Comparison of ENCODE assay signal across 11 cellular contexts in genomic region chr14:72736348-72736747, GRCh38.
DNase-seq lines count a peak whose midpoint lies in the region; ATAC-seq and TF ChIP-seq lines count a peak whose summit lies in the region.
"Had no signal": no experiment of that assay in that cellular context is flagged by ENCODE, and none has a peak within 500 bp of the region (broad histone marks: within the 10 kb centered on the region; RNA-seq: fewer than 3 reads in every experiment).

No MANE protein-coding gene starts in this region.

- H3K4me3 ChIP-seq in BJ (ENCODE audit: low read depth, low read length), result no peak overlapping the region
- H3K4me3 ChIP-seq in HFF-Myc (replicated peaks; ENCODE audit: low read depth, low read length), result no peak overlapping the region
- H3K4me3 ChIP-seq: heart right ventricle had no signal

- CTCF ChIA-PET in BJ (lab: Yijun Ruan, JAX), result interaction anchor here (0.5 to 4.0 kb wide), 6 partner anchors 12 to 217 kb away, joined by 3 to 12 read pairs (median 4); no protein-coding TSS in a partner anchor

- ATAC-seq in GM18520 (IDR thresholded peaks at IDR 0.05; ENCODE audit: unreplicated experiment) (no peak), esophagus mucosa (no peak), HG03097 (IDR thresholded peaks at IDR 0.05; ENCODE audit: low FRiP score, unreplicated experiment) (no peak)

- TF ChIP-seq CTCF in BJ (IDR thresholded peaks at IDR 0.05; ENCODE audit: insufficient read depth, low read depth, low read length), result peak; percentile 41; the same call in 1 of the 2 replicates
- peak; percentile 19 for TF ChIP-seq CTCF in HFF-Myc (IDR thresholded peaks at IDR 0.05; ENCODE audit: low read depth, low read length, missing control alignments)

- no peaks in the 10 kb centered on the region for H3K27me3 ChIP-seq in BJ (ENCODE audit: control insufficient read depth, insufficient read depth, low read length)
- H3K27me3 ChIP-seq: heart right ventricle had no signal

- POLR2A ChIA-PET in BJ (lab: Charles Lee), result interaction anchor here (1.0 kb wide), 1 partner anchor 9 kb away, joined by 4 read pairs; no protein-coding TSS in a partner anchor

- peak; percentile 50 for DNase-seq in BJ (ENCODE audit: low read depth)
- DNase-seq in HFF-Myc (ENCODE audit: extremely low read depth, low read depth), result peak; percentile 73
- DNase-seq in amniotic epithelial cell (ENCODE audit: low read depth), result peak; percentile 72
- DNase-seq in left kidney (ENCODE audit: low read depth, low spot score), result peak; percentile 59
- DNase-seq in NCI-H510A (lab: John Stamatoyannopoulos, UW), result no peak
- DNase-seq: central memory CD4-positive, alpha-beta T cell; heart right ventricle; nephron progenitor cell had no signal

- H3K36me3 ChIP-seq in BJ (ENCODE audit: control insufficient read depth, insufficient read depth, low read length), result no peaks in the 10 kb centered on the region
